In genomic region chr4:26131711-26132110, GRCh38 we compare ENCODE assay signal across 10 cellular contexts.
A peak's percentile ranks its signal among the peaks of the same experiment; 100 is the strongest.
DNase-seq lines count a peak whose midpoint lies in the region; ATAC-seq and TF ChIP-seq lines count a peak whose summit lies in the region.
"Had no signal": no experiment of that assay in that cellular context is flagged by ENCODE, and none has a peak within 500 bp of the region (broad histone marks: within the 10 kb centered on the region; RNA-seq: fewer than 3 reads in every experiment).

No MANE protein-coding gene starts in this region.

- H3K27me3 Mint-ChIP-seq in natural killer cell (ENCODE audit: low read depth in 2 of 2), result peaks cover 34 to 41% of the 10 kb centered on the region in 2 donors

- H3K27ac Mint-ChIP-seq in natural killer cell, result peak overlapping the region; percentile 60 to 80

- ATAC-seq in GM18520 (IDR thresholded peaks at IDR 0.05; ENCODE audit: unreplicated experiment), result peak; percentile 64
- ATAC-seq in GM21576 (IDR thresholded peaks at IDR 0.05; ENCODE audit: unreplicated experiment), result peak; percentile 48
- peak; percentile 29 for ATAC-seq in HG03575 (IDR thresholded peaks at IDR 0.05; ENCODE audit: extremely low read depth, insufficient number of reproducible peaks, low FRiP score, unreplicated experiment)
- peak; percentile 87 to 93 (median 88) for ATAC-seq in natural killer cell
- no peak for ATAC-seq in HG02970 (IDR thresholded peaks at IDR 0.05; ENCODE audit: low FRiP score, unreplicated experiment)
- no peak for ATAC-seq in HG02938 (IDR thresholded peaks at IDR 0.05; ENCODE audit: unreplicated experiment)

- DNase-seq in natural killer cell (peak; percentile 35), AML-193 (lab: John Stamatoyannopoulos, UW) (no peak), COLO668 (lab: John Stamatoyannopoulos, UW; ENCODE audit: unreplicated experiment) (no peak)
- DNase-seq: glutamatergic neuron; stimulated activated CD4-positive, alpha-beta T cell treated with anti-CD3 and anti-CD28 coated beads, Interleukin-2, amount 100 ng/mL, for 24 hours had no signal

- peak overlapping the region; percentile 85 for H3K4me3 Mint-ChIP-seq in natural killer cell

- peaks cover 7% of the 10 kb centered on the region for H3K36me3 Mint-ChIP-seq in natural killer cell

- H3K4me1 Mint-ChIP-seq in natural killer cell, result peaks cover 24 to 30% of the 10 kb centered on the region in 2 donors

- peaks cover 2% of the 10 kb centered on the region in 2 donors for H3K9me3 Mint-ChIP-seq in natural killer cell

- TF ChIP-seq CTCF in natural killer cell (IDR thresholded peaks at IDR 0.05), result no peak

- intact Hi-C loops in natural killer cell (cut with micrococcal nuclease), result no loop called here

Comparison
In these comparisons a context has a peak if more than half of its experiments do, and no peak if none do; other contexts are left out.
1. ATAC-seq: peak in GM18520 (single experiment), GM21576 (single experiment), HG03575 (single experiment) and natural killer cell (3 of 3); none in HG02970 (single experiment) and HG02938 (single experiment).